16 cellular contexts compared by ENCODE assay signal in the genomic region with DNA sequence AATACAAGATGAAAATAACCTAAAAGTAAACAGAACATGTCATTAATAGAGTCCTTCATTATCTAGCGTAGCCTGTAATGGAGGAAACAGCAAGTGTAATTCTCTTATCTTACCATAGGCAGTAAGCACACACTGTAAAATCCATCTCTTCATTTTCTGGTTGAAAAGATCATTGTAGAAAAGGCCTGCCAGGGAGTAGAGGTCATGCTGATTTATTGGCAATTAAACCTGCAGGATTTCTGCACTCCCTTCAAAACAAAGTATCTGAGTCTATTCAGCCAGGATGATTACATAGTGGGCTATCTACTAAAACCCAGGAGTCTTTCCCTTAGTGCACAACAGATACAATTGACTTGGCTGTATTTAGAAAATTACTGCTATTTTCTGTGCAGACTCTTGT. TPM values are rescaled to one million over a fixed set of nuclear protein-coding genes. Genes with fewer than 3 reads are reported as not detected.
DNase-seq lines count a peak whose midpoint lies in the region; ATAC-seq and TF ChIP-seq lines count a peak whose summit lies in the region.
"Had no signal": no experiment of that assay in that cellular context is flagged by ENCODE, and none has a peak within 500 bp of the region (broad histone marks: within the 10 kb centered on the region; RNA-seq: fewer than 3 reads in every experiment).

No MANE protein-coding gene starts in this region.

- DNase-seq in HAP-1 (ENCODE audit: low spot score in 2 of 2) (peak; percentile 12 to 82), NCI-H146 treated with DMSO at 0.1 percent for 48 hours (lab: John Stamatoyannopoulos, UW; ENCODE audit: unreplicated experiment) (peak; percentile 99), OCI-M1 (lab: John Stamatoyannopoulos, UW) (peak; percentile 44), left lobe of liver (ENCODE audit: low spot score) (no peak), ascending aorta (ENCODE audit: low spot score in 2 of 2) (no peak), AG08395 (ENCODE audit: low spot score) (no peak), tibial nerve (ENCODE audit: low spot score in 2 of 2) (no peak)
- DNase-seq: activated CD4-positive, alpha-beta memory T cell treated with anti-CD3 and anti-CD28 coated beads, Interleukin-2, amount 10 ng/mL, durations not matched to agents 7 days and 5 days; activated naive CD4-positive, alpha-beta T cell treated with anti-CD3 and anti-CD28 coated beads, Interleukin-2, amount 50 U/mL, for 16 hours; activated T-cell treated with anti-CD3 and anti-CD28 coated beads, Interleukin-2, amount 50 U/mL, for 24 hours; Caco-2; cortex of kidney; GDM1; left ventricle myocardium superior had no signal

- TF ChIP-seq EP300 in tibial nerve (IDR thresholded peaks at IDR 0.05), result no peak

- intact Hi-C loops in ascending aorta (cut with DNase I), result no loop called here

- TF ChIP-seq CTCF in ascending aorta (IDR thresholded peaks at IDR 0.05) (no peak), tibial nerve (IDR thresholded peaks at IDR 0.05) (no peak)

- H3K9me3 ChIP-seq in HAP-1 (0 out of 2 replicates have a peak, but pooled peaks cover 2% of the 10 kb centered on the region), ascending aorta (peaks cover 0 to 9% of the 10 kb centered on the region in 2 donors), tibial nerve (peaks cover 0 to 25% (median 9%) of the 10 kb centered on the region in 4 donors)

- no peak for TF ChIP-seq POLR2A in tibial nerve (IDR thresholded peaks at IDR 0.05)

- H3K36me3 ChIP-seq in HAP-1 (replicated peaks) (no peaks in the 10 kb centered on the region), ascending aorta (no peaks in the 10 kb centered on the region), tibial nerve (no peaks in the 10 kb centered on the region)

- in situ Hi-C loops in HAP-1 (cut with MboI; ENCODE audit: low sequenced_read_pairs), result no loop called here

- H3K4me3 ChIP-seq in HAP-1 (no peak overlapping the region), ascending aorta (no peak overlapping the region), tibial nerve (no peak overlapping the region)
- H3K4me3 ChIP-seq: skin epidermis had no signal

- H3K27ac ChIP-seq in ascending aorta, result no peak overlapping the region
- H3K27ac ChIP-seq in tibial nerve, result no peak overlapping the region
- H3K27ac ChIP-seq: skin epidermis had no signal

- H3K4me1 ChIP-seq in HAP-1 (peaks cover 6% of the 10 kb centered on the region), ascending aorta (no peaks in the 10 kb centered on the region), tibial nerve (peaks cover 0 to 16% (median 0%) of the 10 kb centered on the region in 4 donors)

- H3K27me3 ChIP-seq in HAP-1 (ENCODE audit: low read depth), result no peaks in the 10 kb centered on the region
- H3K27me3 ChIP-seq in ascending aorta, result no peaks in the 10 kb centered on the region
- no peaks in the 10 kb centered on the region for H3K27me3 ChIP-seq in tibial nerve

- WGBS in tibial nerve, 2 donors, result 47 to 49% methylated on average over 1 of the region's 1 CpG

- ATAC-seq in left lobe of liver (peak; percentile 74), GM19328 (IDR thresholded peaks at IDR 0.05; ENCODE audit: unreplicated experiment) (no peak)
- ATAC-seq: left ventricle myocardium superior had no signal

RNA-seq across cellular contexts. Expression of gene FOXN2, which starts 35.1 kb away (rescaled TPM):
- 20.8 TPM for total RNA-seq in left lobe of liver
- total RNA-seq in ascending aorta, result 10.6 TPM
- 10 to 100 TPM; 38.9 to 52.4 (median 45.9) TPM for total RNA-seq in tibial nerve

Comparison
In these comparisons a context has a peak if more than half of its experiments do, and no peak if none do; other contexts are left out.
1. DNase-seq: peak in HAP-1 (2 of 2), NCI-H146 treated with DMSO at 0.1 percent for 48 hours (single experiment) and OCI-M1 (single experiment); none in left lobe of liver (single experiment), ascending aorta (0 of 2), AG08395 (single experiment) and tibial nerve (0 of 2).